21 cellular contexts compared by ENCODE assay signal in genomic region chr4:159212675-159213297, GRCh38.
"Had no signal": no experiment of that assay in that cellular context is flagged by ENCODE, and none has a peak within 500 bp of the region (broad histone marks: within the 10 kb centered on the region; RNA-seq: fewer than 3 reads in every experiment).

No MANE protein-coding gene starts in this region.

- H3K4me3 ChIP-seq: lung, suprapubic skin had no signal

- H3K9me3 ChIP-seq: suprapubic skin had no signal

- H3K27me3 ChIP-seq: brain microvascular endothelial cell, suprapubic skin had no signal

- H3K4me3 Mint-ChIP-seq: activated B cell treated with CpG ODN at 0.5 μM for 24 hours; activated CD4-positive, alpha-beta memory T cell treated with anti-CD3 and anti-CD28 coated beads, Interleukin-2, amount 10 ng/mL, durations not matched to agents 7 days and 5 days; activated CD8-positive, alpha-beta memory T cell treated with anti-CD3 and anti-CD28 coated beads, Interleukin-2, amount 10 ng/mL, durations not matched to agents 7 days and 5 days; activated naive CD8-positive, alpha-beta T cell treated with anti-CD3 and anti-CD28 coated beads, Interleukin-2, amount 10 ng/mL, durations not matched to agents 7 days and 5 days; activated T-helper 17 cell treated with anti-CD3 and anti-CD28 coated beads, Interleukin-2, amount 50 U/mL, for 72 hours; nephron; stimulated activated naive CD8-positive, alpha-beta T cell treated with anti-CD3 and anti-CD28 coated beads, Interleukin-15, Interleukin-2, amounts not matched to agents 100 ng/mL and 50 ng/mL, for 24 hours; T-helper 2 cell treated with Interferon-gamma antibody and Interleukin-4, amounts not matched to agents 5 μg/mL and 100 μg/mL, for 36 hours; type B pancreatic cell had no signal

- H3K27me3 Mint-ChIP-seq: activated B cell treated with CpG ODN at 0.5 μM for 24 hours; activated CD4-positive, alpha-beta memory T cell treated with anti-CD3 and anti-CD28 coated beads, Interleukin-2, amount 10 ng/mL, durations not matched to agents 7 days and 5 days; activated CD8-positive, alpha-beta memory T cell treated with anti-CD3 and anti-CD28 coated beads, Interleukin-2, amount 10 ng/mL, durations not matched to agents 7 days and 5 days; activated naive CD8-positive, alpha-beta T cell treated with anti-CD3 and anti-CD28 coated beads, Interleukin-2, amount 10 ng/mL, durations not matched to agents 7 days and 5 days; activated T-helper 17 cell treated with anti-CD3 and anti-CD28 coated beads, Interleukin-2, amount 50 U/mL, for 72 hours; stimulated activated naive CD8-positive, alpha-beta T cell treated with anti-CD3 and anti-CD28 coated beads, Interleukin-15, Interleukin-2, amounts not matched to agents 100 ng/mL and 50 ng/mL, for 24 hours; type B pancreatic cell had no signal

- ATAC-seq: activated CD8-positive, alpha-beta memory T cell treated with anti-CD3 and anti-CD28 coated beads, Interleukin-2, amount 10 ng/mL, durations not matched to agents 7 days and 5 days; activated T-helper 17 cell treated with anti-CD3 and anti-CD28 coated beads, Interleukin-2, amount 50 U/mL, for 72 hours; left colon had no signal

- DNase-seq: activated B cell treated with CpG ODN at 0.5 μM for 24 hours; activated CD4-positive, alpha-beta memory T cell treated with anti-CD3 and anti-CD28 coated beads, Interleukin-2, amount 10 ng/mL, durations not matched to agents 7 days and 5 days; activated CD4-positive, alpha-beta T cell treated with anti-CD3 and anti-CD28 coated beads for 4 hours; activated CD8-positive, alpha-beta memory T cell treated with anti-CD3 and anti-CD28 coated beads, Interleukin-2, amount 10 ng/mL, durations not matched to agents 7 days and 5 days; activated naive CD4-positive, alpha-beta T cell; activated naive CD8-positive, alpha-beta T cell treated with anti-CD3 and anti-CD28 coated beads, Interleukin-2, amount 10 ng/mL, durations not matched to agents 7 days and 5 days; activated T-cell treated with anti-CD3 and anti-CD28 coated beads, Interleukin-2, amount 50 U/mL, for 1 hour; amygdala; brain microvascular endothelial cell; cortex of kidney; erythroblast; left colon; stimulated activated CD4-positive, alpha-beta T cell treated with anti-CD3 and anti-CD28 coated beads, Interleukin-2, amount 100 ng/mL, for 24 hours had no signal

- H3K27ac ChIP-seq: brain microvascular endothelial cell, parathyroid adenoma, suprapubic skin had no signal

- H3K27ac Mint-ChIP-seq: activated B cell treated with CpG ODN at 0.5 μM for 24 hours; activated CD4-positive, alpha-beta memory T cell treated with anti-CD3 and anti-CD28 coated beads, Interleukin-2, amount 10 ng/mL, durations not matched to agents 7 days and 5 days; activated CD8-positive, alpha-beta memory T cell treated with anti-CD3 and anti-CD28 coated beads, Interleukin-2, amount 10 ng/mL, durations not matched to agents 7 days and 5 days; activated naive CD8-positive, alpha-beta T cell treated with anti-CD3 and anti-CD28 coated beads, Interleukin-2, amount 10 ng/mL, durations not matched to agents 7 days and 5 days; activated T-helper 17 cell treated with anti-CD3 and anti-CD28 coated beads, Interleukin-2, amount 50 U/mL, for 72 hours; nephron; stimulated activated naive CD8-positive, alpha-beta T cell treated with anti-CD3 and anti-CD28 coated beads, Interleukin-15, Interleukin-2, amounts not matched to agents 100 ng/mL and 50 ng/mL, for 24 hours; T-helper 2 cell treated with Interferon-gamma antibody and Interleukin-4, amounts not matched to agents 5 μg/mL and 100 μg/mL, for 36 hours; type B pancreatic cell had no signal

- H3K4me1 Mint-ChIP-seq: activated B cell treated with CpG ODN at 0.5 μM for 24 hours had no signal

- H3K36me3 ChIP-seq: brain microvascular endothelial cell, suprapubic skin had no signal

- H3K9me3 Mint-ChIP-seq: activated B cell treated with CpG ODN at 0.5 μM for 24 hours; activated CD4-positive, alpha-beta memory T cell treated with anti-CD3 and anti-CD28 coated beads, Interleukin-2, amount 10 ng/mL, durations not matched to agents 7 days and 5 days; activated naive CD8-positive, alpha-beta T cell treated with anti-CD3 and anti-CD28 coated beads, Interleukin-2, amount 10 ng/mL, durations not matched to agents 7 days and 5 days; activated T-helper 17 cell treated with anti-CD3 and anti-CD28 coated beads, Interleukin-2, amount 50 U/mL, for 72 hours; nephron; stimulated activated naive CD8-positive, alpha-beta T cell treated with anti-CD3 and anti-CD28 coated beads, Interleukin-15, Interleukin-2, amounts not matched to agents 100 ng/mL and 50 ng/mL, for 24 hours; T-helper 2 cell treated with Interferon-gamma antibody and Interleukin-4, amounts not matched to agents 5 μg/mL and 100 μg/mL, for 36 hours had no signal

- H3K4me1 ChIP-seq: parathyroid adenoma, suprapubic skin had no signal
